In genomic region chr7:12757443-12757842, GRCh38 we compare ENCODE assay signal across 17 cellular contexts.
DNase-seq lines count a peak whose midpoint lies in the region; ATAC-seq, FAIRE-seq and TF ChIP-seq lines count a peak whose summit lies in the region.
"Had no signal": no experiment of that assay in that cellular context is flagged by ENCODE, and none has a peak within 500 bp of the region (broad histone marks: within the 10 kb centered on the region; RNA-seq: fewer than 3 reads in every experiment).

No MANE protein-coding gene starts in this region.

- no peak overlapping the region for H3K4me3 ChIP-seq in HFF-Myc (replicated peaks; ENCODE audit: low read depth, low read length)
- H3K4me3 ChIP-seq in astrocyte (ENCODE audit: insufficient read depth, low read depth, low read length): no peak overlapping the region
- H3K4me3 ChIP-seq in foreskin fibroblast (ENCODE audit: low read depth in 1 of 2, low read length in 2 of 2): no peak overlapping the region
- H3K4me3 ChIP-seq in subcutaneous abdominal adipose tissue (ENCODE audit: low read depth in 1 of 5, low read length in 5 of 5): no peak overlapping the region
- no peak overlapping the region for H3K4me3 ChIP-seq in adrenal gland
- no peak overlapping the region for H3K4me3 ChIP-seq in ascending aorta
- H3K4me3 ChIP-seq: coronary artery, spleen, transverse colon had no signal

- peaks cover 9% of the 10 kb centered on the region for H3K4me1 Mint-ChIP-seq in astrocyte (ENCODE audit: low read depth, unreplicated experiment)

- H3K27me3 ChIP-seq in astrocyte (ENCODE audit: insufficient read depth, low read length) (no peaks in the 10 kb centered on the region), subcutaneous abdominal adipose tissue (ENCODE audit: control insufficient read depth in 5 of 5, insufficient read depth in 4 of 5, low read length in 5 of 5) (no peaks in the 10 kb centered on the region), adrenal gland (no peaks in the 10 kb centered on the region), ascending aorta (no peaks in the 10 kb centered on the region)
- H3K27me3 ChIP-seq: spleen, transverse colon had no signal

- H4K20me1 ChIP-seq in astrocyte (ENCODE audit: insufficient read depth, low read length): no peaks in the 10 kb centered on the region

- no peak for ATAC-seq in GM19324 (IDR thresholded peaks at IDR 0.05; ENCODE audit: low FRiP score, unreplicated experiment)
- no peak for ATAC-seq in GM18498 (IDR thresholded peaks at IDR 0.05; ENCODE audit: unreplicated experiment)
- ATAC-seq: HepG2; natural killer cell treated with Interleukin-12 subunit alpha and Interleukin-12 subunit beta and Interleukin-15 and Interleukin-18, amount 100 ng/mL, for 72 hours had no signal

- H3K79me2 ChIP-seq in astrocyte (ENCODE audit: insufficient read depth, low read length): no peaks in the 10 kb centered on the region

- intact Hi-C loops in adrenal gland (cut with DNase I): no loop called here
- intact Hi-C loops in ascending aorta (cut with DNase I): no loop called here

- TF ChIP-seq CTCF in HFF-Myc (IDR thresholded peaks at IDR 0.05; ENCODE audit: low read depth, low read length, missing control alignments) (no peak), astrocyte (IDR thresholded peaks at IDR 0.05; ENCODE audit: insufficient read depth, low read depth, low read length) (no peak), foreskin fibroblast (IDR thresholded peaks at IDR 0.05; ENCODE audit: low read depth, low read length) (no peak), adrenal gland (IDR thresholded peaks at IDR 0.05) (no peak), ascending aorta (IDR thresholded peaks at IDR 0.05) (no peak)

- no peak for TF ChIP-seq POLR2A in adrenal gland (IDR thresholded peaks at IDR 0.05)

- peak overlapping the region; percentile 6 for H3K27ac Mint-ChIP-seq in astrocyte (ENCODE audit: unreplicated experiment)
- H3K27ac Mint-ChIP-seq: natural killer cell treated with Interleukin-12 subunit alpha and Interleukin-12 subunit beta and Interleukin-15 and Interleukin-18, amount 100 ng/mL, for 72 hours had no signal

- WGBS in adrenal gland, 4 donors: 44 to 55% (median 52%) methylated on average over 3 of the region's 3 CpGs

- peak; percentile 54 for FAIRE-seq in astrocyte (lab: Jason Lieb, UNC)
- FAIRE-seq: HepG2 had no signal

- H3K4me2 ChIP-seq in astrocyte (ENCODE audit: low read length): peak overlapping the region; percentile 42

- H3K9ac ChIP-seq in astrocyte (ENCODE audit: low read length) (no peak overlapping the region), subcutaneous abdominal adipose tissue (ENCODE audit: low read length in 5 of 5) (peak overlapping the region in 1 of 5 donors; percentile 66)

- H3K9me3 Mint-ChIP-seq in astrocyte (ENCODE audit: unreplicated experiment): peaks cover 9% of the 10 kb centered on the region
- H3K9me3 Mint-ChIP-seq: natural killer cell treated with Interleukin-12 subunit alpha and Interleukin-12 subunit beta and Interleukin-15 and Interleukin-18, amount 100 ng/mL, for 72 hours had no signal

- H3K27me3 Mint-ChIP-seq in astrocyte (ENCODE audit: low read depth, unreplicated experiment): no peaks in the 10 kb centered on the region

- no peaks in the 10 kb centered on the region for H3K36me3 Mint-ChIP-seq in astrocyte (ENCODE audit: low read depth, unreplicated experiment)
- H3K36me3 Mint-ChIP-seq: natural killer cell treated with Interleukin-12 subunit alpha and Interleukin-12 subunit beta and Interleukin-15 and Interleukin-18, amount 100 ng/mL, for 72 hours had no signal

- H3K4me1 ChIP-seq in astrocyte (ENCODE audit: insufficient read depth, low read length) (peaks cover 5% of the 10 kb centered on the region), subcutaneous abdominal adipose tissue (ENCODE audit: control insufficient read depth in 5 of 5, insufficient read depth in 5 of 5, low read length in 5 of 5) (peaks cover 0 to 5% (median 4%) of the 10 kb centered on the region in 5 donors), adrenal gland (replicated peaks in 1 of 2) (no peaks in the 10 kb centered on the region), ascending aorta (no peaks in the 10 kb centered on the region)
- H3K4me1 ChIP-seq: spleen had no signal

- H2AFZ ChIP-seq in astrocyte (ENCODE audit: low read depth, low read length): peak overlapping the region; percentile 19

- peak; percentile 14 for DNase-seq in HFF-Myc (ENCODE audit: extremely low read depth, low read depth)
- peak; percentile 93 for DNase-seq in astrocyte (ENCODE audit: low read depth)
- peak; percentile 76 to 88 for DNase-seq in foreskin fibroblast
- DNase-seq in adrenal gland: no peak
- DNase-seq in ascending aorta (ENCODE audit: low spot score in 2 of 2): no peak
- DNase-seq: activated gamma-delta T cell treated with Interleukin-2 at 50 U/mL for 16 hours, NCI-H1436 treated with DMSO at 0.1 percent for 48 hours, NCI-H82, SIG-M5, spleen, transverse colon had no signal

- H3K27ac ChIP-seq in astrocyte (ENCODE audit: low read depth, low read length) (peak overlapping the region; percentile 41), subcutaneous abdominal adipose tissue (ENCODE audit: low read depth, low read length) (peak overlapping the region; percentile 33), adrenal gland (no peak overlapping the region), ascending aorta (no peak overlapping the region)
- H3K27ac ChIP-seq: coronary artery, spleen, transverse colon had no signal

- H3K4me3 Mint-ChIP-seq in astrocyte (ENCODE audit: unreplicated experiment): no peak overlapping the region
- H3K4me3 Mint-ChIP-seq: natural killer cell treated with Interleukin-12 subunit alpha and Interleukin-12 subunit beta and Interleukin-15 and Interleukin-18, amount 100 ng/mL, for 72 hours had no signal

- no peaks in the 10 kb centered on the region for H3K9me3 ChIP-seq in astrocyte (ENCODE audit: insufficient read depth, low read depth, low read length)
- no peaks in the 10 kb centered on the region for H3K9me3 ChIP-seq in subcutaneous abdominal adipose tissue (ENCODE audit: control insufficient read depth in 5 of 5, low read length in 5 of 5)
- no peaks in the 10 kb centered on the region for H3K9me3 ChIP-seq in adrenal gland (replicated peaks in 1 of 3)
- H3K9me3 ChIP-seq in ascending aorta: no peaks in the 10 kb centered on the region
- H3K9me3 ChIP-seq: transverse colon had no signal

- no peaks in the 10 kb centered on the region for H3K36me3 ChIP-seq in astrocyte (ENCODE audit: insufficient read depth, low read length)
- H3K36me3 ChIP-seq in subcutaneous abdominal adipose tissue (ENCODE audit: control insufficient read depth in 5 of 5, insufficient read depth in 5 of 5, low read length in 5 of 5): no peaks in the 10 kb centered on the region
- no peaks in the 10 kb centered on the region for H3K36me3 ChIP-seq in adrenal gland (replicated peaks in 1 of 2)
- no peaks in the 10 kb centered on the region for H3K36me3 ChIP-seq in ascending aorta
- H3K36me3 ChIP-seq: spleen, transverse colon had no signal

Comparison
In these comparisons a context has a peak if more than half of its experiments do, and no peak if none do; other contexts are left out.
1. DNase-seq: peak in HFF-Myc (single experiment), astrocyte (single experiment) and foreskin fibroblast (2 of 2); none in adrenal gland (0 of 7) and ascending aorta (0 of 2).
2. H3K27ac ChIP-seq: peak in astrocyte (single experiment) and subcutaneous abdominal adipose tissue (single experiment); none in adrenal gland (0 of 5) and ascending aorta (0 of 2).